ENCODE assay signal across 26 cellular contexts in the genomic region with DNA sequence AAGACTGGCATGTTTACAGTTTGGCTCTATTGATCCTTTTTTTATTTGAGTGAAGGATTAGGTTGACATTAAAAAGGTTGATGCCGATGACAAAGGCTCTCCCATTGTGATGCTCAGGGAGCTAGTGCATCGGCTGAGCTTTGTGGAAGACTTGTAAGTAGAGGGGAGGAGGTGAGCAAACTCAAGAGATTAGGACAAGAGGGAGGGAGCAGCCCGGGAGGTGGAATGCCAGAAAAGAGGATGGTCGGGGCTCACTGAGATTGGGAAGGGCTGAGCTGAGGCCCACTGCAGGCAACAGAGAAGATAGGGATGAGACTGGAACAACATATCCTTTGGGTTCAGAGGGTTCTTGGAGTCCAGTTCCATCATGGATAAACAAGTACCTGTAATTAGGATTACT.
"Had no signal": no experiment of that assay in that cellular context is flagged by ENCODE, and none has a peak within 500 bp of the region (broad histone marks: within the 10 kb centered on the region; RNA-seq: fewer than 3 reads in every experiment).

No MANE protein-coding gene starts in this region.

- H3K27me3 ChIP-seq: body of pancreas, colonic mucosa, suprapubic skin had no signal

- H3K4me3 Mint-ChIP-seq: activated B cell treated with CpG ODN at 0.5 μM for 24 hours; activated CD4-positive, alpha-beta memory T cell treated with anti-CD3 and anti-CD28 coated beads for 36 hours; activated naive CD8-positive, alpha-beta T cell treated with anti-CD3 and anti-CD28 coated beads, Interleukin-2, amount 10 ng/mL, durations not matched to agents 7 days and 5 days; immature natural killer cell; memory B cell; naive B cell; neural crest cell; stimulated activated naive CD8-positive, alpha-beta T cell treated with anti-CD3 and anti-CD28 coated beads, Interleukin-15, amount 100 ng/mL, for 72 hours; type B pancreatic cell had no signal

- H3K4me3 ChIP-seq: body of pancreas, colonic mucosa, mucosa of descending colon, psoas muscle, suprapubic skin had no signal

- H3K4me1 Mint-ChIP-seq: immature natural killer cell had no signal

- DNase-seq: activated B cell treated with CpG ODN at 0.5 μM for 24 hours; activated CD4-positive, alpha-beta T cell treated with anti-CD3 and anti-CD28 coated beads for 4 hours; activated naive CD4-positive, alpha-beta T cell treated with Interleukin-2 at 50 U/mL for 16 hours; activated naive CD8-positive, alpha-beta T cell treated with anti-CD3 and anti-CD28 coated beads, Interleukin-2, amount 10 ng/mL, durations not matched to agents 7 days and 5 days; activated T-cell treated with anti-CD3 and anti-CD28 coated beads for 4 hours; amygdala; body of pancreas; central memory CD4-positive, alpha-beta T cell; colonic mucosa; erythroblast; foreskin melanocyte; glutamatergic neuron; hypothalamus; immature natural killer cell; left ventricle myocardium superior; mucosa of descending colon; naive B cell; psoas muscle; right cardiac atrium; stimulated activated CD4-positive, alpha-beta T cell treated with anti-CD3 and anti-CD28 coated beads, Interleukin-4, amount 100 ng/mL, for 1 hour; stimulated activated naive CD8-positive, alpha-beta T cell treated with anti-CD3 and anti-CD28 coated beads, Interleukin-15, amount 100 ng/mL, for 72 hours had no signal

- H3K27ac ChIP-seq: body of pancreas, colonic mucosa, psoas muscle, suprapubic skin had no signal

- H3K36me3 Mint-ChIP-seq: activated CD4-positive, alpha-beta memory T cell treated with anti-CD3 and anti-CD28 coated beads for 36 hours; activated naive CD8-positive, alpha-beta T cell treated with anti-CD3 and anti-CD28 coated beads, Interleukin-2, amount 10 ng/mL, durations not matched to agents 7 days and 5 days; immature natural killer cell; memory B cell; naive B cell; type B pancreatic cell had no signal

- H3K9me3 Mint-ChIP-seq: activated B cell treated with CpG ODN at 0.5 μM for 24 hours; activated CD4-positive, alpha-beta memory T cell treated with anti-CD3 and anti-CD28 coated beads for 36 hours; memory B cell; naive B cell; stimulated activated naive CD8-positive, alpha-beta T cell treated with anti-CD3 and anti-CD28 coated beads, Interleukin-15, amount 100 ng/mL, for 72 hours; type B pancreatic cell had no signal

- ATAC-seq: body of pancreas, left ventricle myocardium superior, mucosa of descending colon, psoas muscle, right cardiac atrium had no signal

- H3K9me3 ChIP-seq: body of pancreas, colonic mucosa, mucosa of descending colon, psoas muscle, suprapubic skin had no signal

- H3K4me1 ChIP-seq: body of pancreas, colonic mucosa, psoas muscle, suprapubic skin had no signal

- H3K27ac Mint-ChIP-seq: activated B cell treated with CpG ODN at 0.5 μM for 24 hours; activated CD4-positive, alpha-beta memory T cell treated with anti-CD3 and anti-CD28 coated beads for 36 hours; activated naive CD8-positive, alpha-beta T cell treated with anti-CD3 and anti-CD28 coated beads, Interleukin-2, amount 10 ng/mL, durations not matched to agents 7 days and 5 days; immature natural killer cell; memory B cell; type B pancreatic cell had no signal

- H3K36me3 ChIP-seq: colonic mucosa, suprapubic skin had no signal
